23 cellular contexts compared by ENCODE assay signal in genomic region chr1:109689844-109690405, GRCh38. TPM values are rescaled to one million over a fixed set of nuclear protein-coding genes. Genes with fewer than 3 reads are reported as not detected.
DNase-seq lines count a peak whose midpoint lies in the region; ATAC-seq and TF ChIP-seq lines count a peak whose summit lies in the region.
"Had no signal": no experiment of that assay in that cellular context is flagged by ENCODE, and none has a peak within 500 bp of the region (broad histone marks: within the 10 kb centered on the region; RNA-seq: fewer than 3 reads in every experiment).

No MANE protein-coding gene starts in this region.

- H3K4me1 ChIP-seq in psoas muscle: peaks cover 29% of the 10 kb centered on the region

- H3K27me3 ChIP-seq in psoas muscle (ENCODE audit: insufficient read depth in 3 of 3, low read length in 2 of 3): no peaks in the 10 kb centered on the region
- H3K27me3 ChIP-seq: BLaER1 had no signal

- ATAC-seq in psoas muscle (no peak), GM21390 (IDR thresholded peaks at IDR 0.05; ENCODE audit: unreplicated experiment) (no peak), GM18517 (IDR thresholded peaks at IDR 0.05; ENCODE audit: unreplicated experiment) (no peak), Right ventricle myocardium inferior (no peak)

- no peak overlapping the region for H3K4me3 Mint-ChIP-seq in activated naive CD4-positive, alpha-beta T cell treated with anti-CD3 and anti-CD28 coated beads, Interleukin-2, amount 50 U/mL, for 24 hours
- H3K4me3 Mint-ChIP-seq in activated naive CD4-positive, alpha-beta T cell treated with anti-CD3 and anti-CD28 coated beads, Interleukin-2, amount 10 ng/mL, durations not matched to agents 7 days and 5 days: no peak overlapping the region
- H3K4me3 Mint-ChIP-seq in activated T-helper 1 cell treated with anti-CD3 and anti-CD28 coated beads, Interleukin-12 subunit alpha, Interleukin-12 subunit beta, Interleukin-2, Interleukin-4 antibody, amounts not matched to agents 30 ng/mL and 10 ng/mL and 1 ng/mL, durations not matched to agents 14 hours and 24 hours and 36 hours: peak overlapping the region; percentile 93
- peak overlapping the region in 3 of 5 donors; percentile 21 to 68 (median 53) for H3K4me3 Mint-ChIP-seq in immature natural killer cell

- WGBS in psoas muscle, 3 donors: 13 to 30% methylated on average over 6 of the region's 6 CpGs; no CpG with 5 or more reads in 1 of the 3 donors

- intact Hi-C loops in activated T-helper 1 cell treated with anti-CD3 and anti-CD28 coated beads, Interleukin-12 subunit alpha, Interleukin-12 subunit beta, Interleukin-2, Interleukin-4 antibody, amounts not matched to agents 30 ng/mL and 10 ng/mL and 1 ng/mL, durations not matched to agents 14 hours and 24 hours and 36 hours (cut with micrococcal nuclease): loop anchor here (5.0 kb wide), 2 partner anchors 52 to 263 kb away; partner anchors contain the start of genes GSTM3 and PSMA5
- intact Hi-C loops in psoas muscle (cut with DNase I): loop anchor here in 1 of 2 donors (5.0 kb wide), 1 partner anchor 48 kb away; no protein-coding TSS in a partner anchor
- intact Hi-C loops in Right ventricle myocardium inferior (cut with DNase I): no loop called here

- no peaks in the 10 kb centered on the region for H3K9me3 Mint-ChIP-seq in activated naive CD4-positive, alpha-beta T cell treated with anti-CD3 and anti-CD28 coated beads, Interleukin-2, amount 50 U/mL, for 24 hours
- no peaks in the 10 kb centered on the region for H3K9me3 Mint-ChIP-seq in activated naive CD4-positive, alpha-beta T cell treated with anti-CD3 and anti-CD28 coated beads, Interleukin-2, amount 10 ng/mL, durations not matched to agents 7 days and 5 days
- peaks cover 3% of the 10 kb centered on the region for H3K9me3 Mint-ChIP-seq in activated T-helper 1 cell treated with anti-CD3 and anti-CD28 coated beads, Interleukin-12 subunit alpha, Interleukin-12 subunit beta, Interleukin-2, Interleukin-4 antibody, amounts not matched to agents 30 ng/mL and 10 ng/mL and 1 ng/mL, durations not matched to agents 14 hours and 24 hours and 36 hours
- H3K9me3 Mint-ChIP-seq in immature natural killer cell: peaks cover 0 to 1% (median 0%) of the 10 kb centered on the region in 6 donors

- no peaks in the 10 kb centered on the region for H3K9me3 ChIP-seq in psoas muscle

- peak overlapping the region; percentile 46 for H3K27ac ChIP-seq in psoas muscle
- H3K27ac ChIP-seq: BLaER1 had no signal

- peak overlapping the region; percentile 59 for H3K27ac Mint-ChIP-seq in activated naive CD4-positive, alpha-beta T cell treated with anti-CD3 and anti-CD28 coated beads, Interleukin-2, amount 50 U/mL, for 24 hours
- no peak overlapping the region for H3K27ac Mint-ChIP-seq in activated naive CD4-positive, alpha-beta T cell treated with anti-CD3 and anti-CD28 coated beads, Interleukin-2, amount 10 ng/mL, durations not matched to agents 7 days and 5 days
- peak overlapping the region; percentile 19 for H3K27ac Mint-ChIP-seq in activated T-helper 1 cell treated with anti-CD3 and anti-CD28 coated beads, Interleukin-12 subunit alpha, Interleukin-12 subunit beta, Interleukin-2, Interleukin-4 antibody, amounts not matched to agents 30 ng/mL and 10 ng/mL and 1 ng/mL, durations not matched to agents 14 hours and 24 hours and 36 hours
- H3K27ac Mint-ChIP-seq in immature natural killer cell: peak overlapping the region in 1 of 6 donors; percentile 53

- DNase-seq in activated naive CD4-positive, alpha-beta T cell treated with anti-CD3 and anti-CD28 coated beads, Interleukin-2, amount 10 ng/mL, durations not matched to agents 7 days and 5 days: no peak
- DNase-seq in activated T-helper 1 cell treated with anti-CD3 and anti-CD28 coated beads, Interleukin-12 subunit alpha, Interleukin-12 subunit beta, Interleukin-2, Interleukin-4 antibody, amounts not matched to agents 30 ng/mL and 10 ng/mL and 1 ng/mL, durations not matched to agents 14 hours and 24 hours and 36 hours (ENCODE audit: low spot score): no peak
- DNase-seq in immature natural killer cell (no peak), psoas muscle (no peak), Right ventricle myocardium inferior (ENCODE audit: missing footprints) (no peak)
- DNase-seq: Calu3; CD8-positive, alpha-beta memory T cell; DMS153; KG1; NCI-H1092; NCI-H1436; NCI-H187 treated with DMSO at 0.1 percent for 48 hours; NCI-H2107; NCI-H446 treated with DMSO at 0.1 percent for 48 hours; NCI-H526 treated with DMSO at 0.1 percent for 48 hours; OCI-M1 had no signal

- CTCF ChIA-PET in activated naive CD4-positive, alpha-beta T cell treated with anti-CD3 and anti-CD28 coated beads, Interleukin-2, amount 10 ng/mL, durations not matched to agents 7 days and 5 days (lab: Charles Lee): no interaction called here

- TF ChIP-seq CTCF in psoas muscle (IDR thresholded peaks at IDR 0.05): no peak

- H3K36me3 ChIP-seq in psoas muscle (ENCODE audit: insufficient read depth in 1 of 2, low read depth in 1 of 2): peaks cover 0 to 16% of the 10 kb centered on the region in 2 donors

- H3K36me3 Mint-ChIP-seq in activated naive CD4-positive, alpha-beta T cell treated with anti-CD3 and anti-CD28 coated beads, Interleukin-2, amount 50 U/mL, for 24 hours: peaks cover 5% of the 10 kb centered on the region
- H3K36me3 Mint-ChIP-seq in activated naive CD4-positive, alpha-beta T cell treated with anti-CD3 and anti-CD28 coated beads, Interleukin-2, amount 10 ng/mL, durations not matched to agents 7 days and 5 days: no peaks in the 10 kb centered on the region
- peaks cover 25% of the 10 kb centered on the region for H3K36me3 Mint-ChIP-seq in activated T-helper 1 cell treated with anti-CD3 and anti-CD28 coated beads, Interleukin-12 subunit alpha, Interleukin-12 subunit beta, Interleukin-2, Interleukin-4 antibody, amounts not matched to agents 30 ng/mL and 10 ng/mL and 1 ng/mL, durations not matched to agents 14 hours and 24 hours and 36 hours (ENCODE audit: low read depth)
- H3K36me3 Mint-ChIP-seq in immature natural killer cell: peaks cover 0 to 10% (median 0%) of the 10 kb centered on the region in 3 donors

- no peaks in the 10 kb centered on the region for H3K27me3 Mint-ChIP-seq in activated naive CD4-positive, alpha-beta T cell treated with anti-CD3 and anti-CD28 coated beads, Interleukin-2, amount 50 U/mL, for 24 hours
- H3K27me3 Mint-ChIP-seq in activated naive CD4-positive, alpha-beta T cell treated with anti-CD3 and anti-CD28 coated beads, Interleukin-2, amount 10 ng/mL, durations not matched to agents 7 days and 5 days: no peaks in the 10 kb centered on the region
- H3K27me3 Mint-ChIP-seq in activated T-helper 1 cell treated with anti-CD3 and anti-CD28 coated beads, Interleukin-12 subunit alpha, Interleukin-12 subunit beta, Interleukin-2, Interleukin-4 antibody, amounts not matched to agents 30 ng/mL and 10 ng/mL and 1 ng/mL, durations not matched to agents 14 hours and 24 hours and 36 hours (ENCODE audit: insufficient read depth): peaks cover 1% of the 10 kb centered on the region
- H3K27me3 Mint-ChIP-seq in immature natural killer cell (ENCODE audit: low read depth in 3 of 3): peaks cover 0 to 4% (median 0%) of the 10 kb centered on the region in 3 donors

- peaks cover 7% of the 10 kb centered on the region for H3K4me1 Mint-ChIP-seq in activated naive CD4-positive, alpha-beta T cell treated with anti-CD3 and anti-CD28 coated beads, Interleukin-2, amount 50 U/mL, for 24 hours
- no peaks in the 10 kb centered on the region for H3K4me1 Mint-ChIP-seq in activated naive CD4-positive, alpha-beta T cell treated with anti-CD3 and anti-CD28 coated beads, Interleukin-2, amount 10 ng/mL, durations not matched to agents 7 days and 5 days
- H3K4me1 Mint-ChIP-seq in activated T-helper 1 cell treated with anti-CD3 and anti-CD28 coated beads, Interleukin-12 subunit alpha, Interleukin-12 subunit beta, Interleukin-2, Interleukin-4 antibody, amounts not matched to agents 30 ng/mL and 10 ng/mL and 1 ng/mL, durations not matched to agents 14 hours and 24 hours and 36 hours (ENCODE audit: low read depth): peaks cover 20% of the 10 kb centered on the region
- H3K4me1 Mint-ChIP-seq in immature natural killer cell: peaks cover 0 to 3% of the 10 kb centered on the region in 2 donors

- H3K4me3 ChIP-seq in psoas muscle: no peak overlapping the region
- H3K4me3 ChIP-seq: BLaER1 had no signal

RNA-seq across cellular contexts. Expression of gene GSTM1, which starts 2.3 kb away (rescaled TPM):
- total RNA-seq in activated T-helper 1 cell treated with anti-CD3 and anti-CD28 coated beads, Interleukin-12 subunit alpha, Interleukin-12 subunit beta, Interleukin-2, Interleukin-4 antibody, amounts not matched to agents 30 ng/mL and 10 ng/mL and 1 ng/mL, durations not matched to agents 14 hours and 24 hours and 36 hours: 77.4 and 86.4 TPM in 2 replicates
- polyA plus RNA-seq in immature natural killer cell: 10 to 100 TPM in 1 of 3 donors, not detected in 2; 35.4 TPM
- 10 to 100 TPM in 2 of 4 donors, under 1 TPM in 1, not detected in 1; 0.42 to 89.4 (median 27.6) TPM for total RNA-seq in psoas muscle
- polyA plus RNA-seq in psoas muscle: 10 to 100 TPM in 2 of 3 donors, under 1 TPM in 1; 0.21 to 41.2 (median 27.5) TPM
- not detected for total RNA-seq in Right ventricle myocardium inferior
- total RNA-seq: CD8-positive, alpha-beta memory T cell; H4 had no signal
- polyA plus RNA-seq: CD8-positive, alpha-beta memory T cell had no signal

RNA-seq across cellular contexts. Expression of gene GSTM2, which starts 22.1 kb away (rescaled TPM):
- total RNA-seq in activated T-helper 1 cell treated with anti-CD3 and anti-CD28 coated beads, Interleukin-12 subunit alpha, Interleukin-12 subunit beta, Interleukin-2, Interleukin-4 antibody, amounts not matched to agents 30 ng/mL and 10 ng/mL and 1 ng/mL, durations not matched to agents 14 hours and 24 hours and 36 hours: 19.0 and 19.2 TPM in 2 replicates
- 10 to 100 TPM; 32.6 to 51.2 (median 42.5) TPM for polyA plus RNA-seq in immature natural killer cell
- 100 to 1,000 TPM in 2 of 4 donors, 10 to 100 TPM in 2; 38.7 to 175 (median 105) TPM for total RNA-seq in psoas muscle
- 10 to 100 TPM; 35.5 to 86.8 (median 61.4) TPM for polyA plus RNA-seq in psoas muscle
- 77.4 TPM for total RNA-seq in Right ventricle myocardium inferior

RNA-seq across cellular contexts. Expression of gene GSTM5, which starts 22.1 kb away (rescaled TPM):
- 0.08 TPM in 1 of 2 replicates, not detected in the other for total RNA-seq in activated T-helper 1 cell treated with anti-CD3 and anti-CD28 coated beads, Interleukin-12 subunit alpha, Interleukin-12 subunit beta, Interleukin-2, Interleukin-4 antibody, amounts not matched to agents 30 ng/mL and 10 ng/mL and 1 ng/mL, durations not matched to agents 14 hours and 24 hours and 36 hours
- polyA plus RNA-seq in immature natural killer cell: under 1 TPM in 1 of 3 donors, not detected in 2; 0.23 TPM
- total RNA-seq in psoas muscle: 1 to 10 TPM in 2 of 4 donors, under 1 TPM in 2; 0.61 to 5.0 (median 1.1) TPM
- 1 to 10 TPM in 2 of 3 donors, under 1 TPM in 1; 0.53 to 1.4 (median 1.1) TPM for polyA plus RNA-seq in psoas muscle
- total RNA-seq in Right ventricle myocardium inferior: 2.8 TPM
- total RNA-seq: Calu3; CD8-positive, alpha-beta memory T cell; Daoy; H4; HT1080 had no signal
- polyA plus RNA-seq: CD8-positive, alpha-beta memory T cell had no signal

RNA-seq across cellular contexts. Expression of gene GSTM4, which starts 34.0 kb away (rescaled TPM):
- total RNA-seq in activated T-helper 1 cell treated with anti-CD3 and anti-CD28 coated beads, Interleukin-12 subunit alpha, Interleukin-12 subunit beta, Interleukin-2, Interleukin-4 antibody, amounts not matched to agents 30 ng/mL and 10 ng/mL and 1 ng/mL, durations not matched to agents 14 hours and 24 hours and 36 hours: 6.5 and 8.9 TPM in 2 replicates
- polyA plus RNA-seq in immature natural killer cell: 10 to 100 TPM; 10.9 to 33.4 (median 21.0) TPM
- total RNA-seq in psoas muscle: 10 to 100 TPM; 35.0 to 56.2 (median 46.9) TPM
- 10 to 100 TPM; 26.0 to 46.8 (median 42.9) TPM for polyA plus RNA-seq in psoas muscle
- 35.1 TPM for total RNA-seq in Right ventricle myocardium inferior

RNA-seq across cellular contexts. Expression of gene GSTM3, which starts 50.9 kb away (rescaled TPM):
- 10.1 and 11.0 TPM in 2 replicates for total RNA-seq in activated T-helper 1 cell treated with anti-CD3 and anti-CD28 coated beads, Interleukin-12 subunit alpha, Interleukin-12 subunit beta, Interleukin-2, Interleukin-4 antibody, amounts not matched to agents 30 ng/mL and 10 ng/mL and 1 ng/mL, durations not matched to agents 14 hours and 24 hours and 36 hours
- polyA plus RNA-seq in immature natural killer cell (1 to 10 TPM; 1.1 to 7.1 (median 5.9) TPM), psoas muscle (10 to 100 TPM; 39.8 to 79.8 (median 42.3) TPM)
- total RNA-seq in psoas muscle (10 to 100 TPM; 10.1 to 49.4 (median 25.4) TPM), Right ventricle myocardium inferior (121 TPM)

Comparison
In these comparisons a context has a peak if more than half of its experiments do, and no peak if none do; other contexts are left out.
1. H3K4me3 Mint-ChIP-seq: peak in activated T-helper 1 cell treated with anti-CD3 and anti-CD28 coated beads, Interleukin-12 subunit alpha, Interleukin-12 subunit beta, Interleukin-2, Interleukin-4 antibody, amounts not matched to agents 30 ng/mL and 10 ng/mL and 1 ng/mL, durations not matched to agents 14 hours and 24 hours and 36 hours (single experiment) and immature natural killer cell (3 of 5); none in activated naive CD4-positive, alpha-beta T cell treated with anti-CD3 and anti-CD28 coated beads, Interleukin-2, amount 50 U/mL, for 24 hours (single experiment) and activated naive CD4-positive, alpha-beta T cell treated with anti-CD3 and anti-CD28 coated beads, Interleukin-2, amount 10 ng/mL, durations not matched to agents 7 days and 5 days (single experiment).